ENCODE assay signal across 9 cellular contexts in genomic region chr21:45549670-45550463, GRCh38. TPM values are rescaled to one million over a fixed set of nuclear protein-coding genes. Genes with fewer than 3 reads are reported as not detected.
A peak's percentile ranks its signal among the peaks of the same experiment; 100 is the strongest.
DNase-seq lines count a peak whose midpoint lies in the region; ATAC-seq and TF ChIP-seq lines count a peak whose summit lies in the region.
"Had no signal": no experiment of that assay in that cellular context is flagged by ENCODE, and none has a peak within 500 bp of the region (broad histone marks: within the 10 kb centered on the region; RNA-seq: fewer than 3 reads in every experiment).

No MANE protein-coding gene starts in this region.

- no peaks in the 10 kb centered on the region for H3K9me2 ChIP-seq in PC-3 (replicated peaks; ENCODE audit: low read length)

- no peaks in the 10 kb centered on the region for H3K36me3 ChIP-seq in neutrophil
- no peaks in the 10 kb centered on the region for H3K36me3 ChIP-seq in PC-3 (ENCODE audit: low read depth, low read length)
- H3K36me3 ChIP-seq: cardiac muscle cell had no signal

- no peaks in the 10 kb centered on the region for H3K36me3 Mint-ChIP-seq in activated CD8-positive, alpha-beta T cell treated with anti-CD3 and anti-CD28 coated beads, Interleukin-2, amount 10 ng/mL, durations not matched to agents 7 days and 5 days (ENCODE audit: low read depth)

- H3F3A ChIP-seq in PC-3 (ENCODE audit: low read length, unreplicated experiment) = peaks cover 4% of the 10 kb centered on the region

- no peaks in the 10 kb centered on the region for H3K79me2 ChIP-seq in PC-3 (ENCODE audit: low read length)

- peak overlapping the region; percentile 60 to 76 for H3K4me3 ChIP-seq in neutrophil (ENCODE audit: low read depth in 1 of 2, low read length in 1 of 2)
- H3K4me3 ChIP-seq in PC-3 (ENCODE audit: low read length) = no peak overlapping the region
- H3K4me3 ChIP-seq: cardiac muscle cell had no signal

- no peak overlapping the region for H2AFZ ChIP-seq in PC-3 (ENCODE audit: low read length)

- intact Hi-C loops in PC-3 (cut with micrococcal nuclease) = no loop called here

- H3K9ac ChIP-seq in PC-3 (ENCODE audit: low read length) = no peak overlapping the region

- CTCF ChIA-PET in GM10248 (lab: Yijun Ruan, JAX) = interaction anchor here (2.0 kb wide), 1 partner anchor 46 kb away, joined by 9 read pairs; no protein-coding TSS in a partner anchor
- CTCF ChIA-PET in activated CD8-positive, alpha-beta T cell treated with anti-CD3 and anti-CD28 coated beads, Interleukin-2, amount 10 ng/mL, durations not matched to agents 7 days and 5 days (lab: Charles Lee) = interaction anchor here (0.9 kb wide), 1 partner anchor 272 kb away, joined by 3 read pairs; no protein-coding TSS in a partner anchor
- CTCF ChIA-PET in PC-3 (lab: Charles Lee) = no interaction called here

- no TSS peak for BruUV-seq in PC-3 (replicated peaks; lab: Mats Ljungman, UMichigan)

- no peak for ATAC-seq in activated CD8-positive, alpha-beta T cell treated with anti-CD3 and anti-CD28 coated beads, Interleukin-2, amount 10 ng/mL, durations not matched to agents 7 days and 5 days
- ATAC-seq in GM18909 (IDR thresholded peaks at IDR 0.05; ENCODE audit: poor library complexity, unreplicated experiment) (no peak), PC-3 (no peak)

- H3K27ac ChIP-seq in neutrophil (peak overlapping the region; percentile 96), PC-3 (ENCODE audit: low read length) (no peak overlapping the region)
- H3K27ac ChIP-seq: cardiac muscle cell had no signal

- TF ChIP-seq POLR2A in GM19193 (IDR thresholded peaks at IDR 0.05; ENCODE audit: extremely low read depth, insufficient read depth, insufficient read length) = peak; percentile 47

- POLR2A ChIA-PET in GM10248 (lab: Yijun Ruan, JAX) = no interaction called here
- POLR2A ChIA-PET in activated CD8-positive, alpha-beta T cell treated with anti-CD3 and anti-CD28 coated beads, Interleukin-2, amount 10 ng/mL, durations not matched to agents 7 days and 5 days (lab: Charles Lee) = interaction anchor here (1.0 kb wide), 1 partner anchor 70 kb away, joined by 3 read pairs; no protein-coding TSS in a partner anchor
- POLR2A ChIA-PET in PC-3 (lab: Charles Lee; ENCODE audit: unreplicated experiment) = no interaction called here

- no peaks in the 10 kb centered on the region for H3K9me3 Mint-ChIP-seq in activated CD8-positive, alpha-beta T cell treated with anti-CD3 and anti-CD28 coated beads, Interleukin-2, amount 10 ng/mL, durations not matched to agents 7 days and 5 days (ENCODE audit: insufficient read depth)

- no peak overlapping the region for H3K4me2 ChIP-seq in PC-3 (ENCODE audit: low read length)

- H3K4me1 Mint-ChIP-seq in activated CD8-positive, alpha-beta T cell treated with anti-CD3 and anti-CD28 coated beads, Interleukin-2, amount 10 ng/mL, durations not matched to agents 7 days and 5 days (ENCODE audit: low read depth) = peaks cover 43% of the 10 kb centered on the region

- H3K27me3 ChIP-seq in neutrophil (no peaks in the 10 kb centered on the region), PC-3 (ENCODE audit: low read length) (no peaks in the 10 kb centered on the region)
- H3K27me3 ChIP-seq: cardiac muscle cell had no signal

- H3K4me1 ChIP-seq in neutrophil (ENCODE audit: control insufficient read depth in 1 of 2, insufficient read depth in 1 of 2, low read depth in 1 of 2, low read length in 1 of 2) (peaks cover 43 to 56% of the 10 kb centered on the region in 2 experiments), PC-3 (ENCODE audit: insufficient read depth, low read length) (peaks cover 14% of the 10 kb centered on the region)

- H3K27me3 Mint-ChIP-seq in activated CD8-positive, alpha-beta T cell treated with anti-CD3 and anti-CD28 coated beads, Interleukin-2, amount 10 ng/mL, durations not matched to agents 7 days and 5 days (ENCODE audit: low read depth) = peaks cover 3% of the 10 kb centered on the region

- peak overlapping the region; percentile 67 for H3K4me3 Mint-ChIP-seq in activated CD8-positive, alpha-beta T cell treated with anti-CD3 and anti-CD28 coated beads, Interleukin-2, amount 10 ng/mL, durations not matched to agents 7 days and 5 days

- DNase-seq in GM10248 (ENCODE audit: extremely low spot score) (peak; percentile 65), PC-3 (no peak)
- DNase-seq in activated CD8-positive, alpha-beta T cell treated with anti-CD3 and anti-CD28 coated beads, Interleukin-2, amount 10 ng/mL, durations not matched to agents 7 days and 5 days = no peak
- no peak for DNase-seq in effector CD4-positive, alpha-beta T cell
- DNase-seq: NCI-H2107 had no signal

- H4K20me1 ChIP-seq in PC-3 (ENCODE audit: low read length) = no peaks in the 10 kb centered on the region

- H3K27ac Mint-ChIP-seq in activated CD8-positive, alpha-beta T cell treated with anti-CD3 and anti-CD28 coated beads, Interleukin-2, amount 10 ng/mL, durations not matched to agents 7 days and 5 days = peak overlapping the region; percentile 81

- H3K9me3 ChIP-seq in neutrophil = no peaks in the 10 kb centered on the region
- H3K9me3 ChIP-seq in PC-3 (ENCODE audit: low read length) = no peaks in the 10 kb centered on the region

- peak; percentile 16 for TF ChIP-seq CTCF in GM10248 (IDR thresholded peaks at IDR 0.05; ENCODE audit: control extremely low read depth, extremely low read depth, low read depth, missing control alignments)
- TF ChIP-seq CTCF in neutrophil (IDR thresholded peaks at IDR 0.05) = no peak
- no peak; the same call in 1 of the 2 replicates for TF ChIP-seq CTCF in PC-3 (conservative IDR thresholded peaks at IDR 0.05; ENCODE audit: low read depth, low read length)

RNA-seq across cellular contexts. Expression of gene SLC19A1, which starts 7.6 kb away (rescaled TPM):
- 10 to 100 TPM; 44.4 to 51.6 TPM for total RNA-seq in activated CD8-positive, alpha-beta T cell treated with anti-CD3 and anti-CD28 coated beads, Interleukin-2, amount 10 ng/mL, durations not matched to agents 7 days and 5 days
- total RNA-seq in PC-3 (2014; rRNA removed) = 54.2 and 66.6 TPM in 2 replicates
